ENCODE assay signal across 11 cellular contexts in genomic region chr15:31457631-31458526, GRCh38.
DNase-seq lines count a peak whose midpoint lies in the region; ATAC-seq and TF ChIP-seq lines count a peak whose summit lies in the region.
"Had no signal": no experiment of that assay in that cellular context is flagged by ENCODE, and none has a peak within 500 bp of the region (broad histone marks: within the 10 kb centered on the region; RNA-seq: fewer than 3 reads in every experiment).

No MANE protein-coding gene starts in this region.

- H3K4me1 ChIP-seq in stomach: no peaks in the 10 kb centered on the region

- no peaks in the 10 kb centered on the region for H3K36me3 ChIP-seq in stomach

- TF ChIP-seq POLR2A in stomach (IDR thresholded peaks at IDR 0.05): no peak

- CTCF ChIA-PET in activated CD4-positive, alpha-beta T cell treated with anti-CD3 and anti-CD28 coated beads for 36 hours (lab: Charles Lee): interaction anchor here (1.0 to 2.4 kb wide), 4 partner anchors 19 to 80 kb away, joined by 3 to 16 read pairs (median 12); no protein-coding TSS in a partner anchor
- CTCF ChIA-PET in activated CD4-positive, alpha-beta T cell treated with anti-CD3 and anti-CD28 coated beads, Interleukin-2, amount 10 ng/mL, durations not matched to agents 7 days and 5 days (lab: Charles Lee): interaction anchor here (0.9 to 3.1 kb wide), 6 partner anchors 9 to 31 kb away, joined by 3 to 15 read pairs (median 6); no protein-coding TSS in a partner anchor
- CTCF ChIA-PET in activated B cell treated with CpG ODN at 0.5 μM for 24 hours (lab: Charles Lee): interaction anchor here (0.8 to 4.2 kb wide), 5 partner anchors 18 to 31 kb away, joined by 3 to 19 read pairs (median 5); no protein-coding TSS in a partner anchor

- peak overlapping the region; percentile 70 for H3K4me3 Mint-ChIP-seq in activated CD4-positive, alpha-beta T cell treated with anti-CD3 and anti-CD28 coated beads for 36 hours
- H3K4me3 Mint-ChIP-seq in activated CD4-positive, alpha-beta T cell treated with anti-CD3 and anti-CD28 coated beads, Interleukin-2, amount 10 ng/mL, durations not matched to agents 7 days and 5 days: no peak overlapping the region
- peak overlapping the region; percentile 64 for H3K4me3 Mint-ChIP-seq in activated B cell treated with CpG ODN at 0.5 μM for 24 hours

- 44 to 70% (median 67%) methylated on average over 9 to 11 of the region's 11 CpGs for WGBS in stomach, 5 donors

- H3K27me3 ChIP-seq in stomach: peaks cover 0 to 4% (median 0%) of the 10 kb centered on the region in 3 donors

- H3K4me3 ChIP-seq in stomach: no peak overlapping the region

- H3K4me1 Mint-ChIP-seq in activated CD4-positive, alpha-beta T cell treated with anti-CD3 and anti-CD28 coated beads for 36 hours: peaks cover 45% of the 10 kb centered on the region
- peaks cover 22% of the 10 kb centered on the region for H3K4me1 Mint-ChIP-seq in activated CD4-positive, alpha-beta T cell treated with anti-CD3 and anti-CD28 coated beads, Interleukin-2, amount 10 ng/mL, durations not matched to agents 7 days and 5 days
- H3K4me1 Mint-ChIP-seq in activated B cell treated with CpG ODN at 0.5 μM for 24 hours: peaks cover 45% of the 10 kb centered on the region

- H3K36me3 Mint-ChIP-seq in activated CD4-positive, alpha-beta T cell treated with anti-CD3 and anti-CD28 coated beads for 36 hours (ENCODE audit: low read depth): peaks cover 4% of the 10 kb centered on the region
- H3K36me3 Mint-ChIP-seq in activated CD4-positive, alpha-beta T cell treated with anti-CD3 and anti-CD28 coated beads, Interleukin-2, amount 10 ng/mL, durations not matched to agents 7 days and 5 days (ENCODE audit: low read depth): peaks cover 9% of the 10 kb centered on the region
- H3K36me3 Mint-ChIP-seq in activated B cell treated with CpG ODN at 0.5 μM for 24 hours (ENCODE audit: low read depth): peaks cover 3% of the 10 kb centered on the region

- H3K9me3 Mint-ChIP-seq in activated CD4-positive, alpha-beta T cell treated with anti-CD3 and anti-CD28 coated beads for 36 hours (ENCODE audit: low read depth): peaks cover 4% of the 10 kb centered on the region
- peaks cover 11% of the 10 kb centered on the region for H3K9me3 Mint-ChIP-seq in activated CD4-positive, alpha-beta T cell treated with anti-CD3 and anti-CD28 coated beads, Interleukin-2, amount 10 ng/mL, durations not matched to agents 7 days and 5 days
- H3K9me3 Mint-ChIP-seq in activated B cell treated with CpG ODN at 0.5 μM for 24 hours: peaks cover 5% of the 10 kb centered on the region

- peak overlapping the region; percentile 92 for H3K27ac Mint-ChIP-seq in activated CD4-positive, alpha-beta T cell treated with anti-CD3 and anti-CD28 coated beads for 36 hours
- H3K27ac Mint-ChIP-seq in activated CD4-positive, alpha-beta T cell treated with anti-CD3 and anti-CD28 coated beads, Interleukin-2, amount 10 ng/mL, durations not matched to agents 7 days and 5 days: no peak overlapping the region
- peak overlapping the region; percentile 56 for H3K27ac Mint-ChIP-seq in activated B cell treated with CpG ODN at 0.5 μM for 24 hours

- intact Hi-C loops in activated CD4-positive, alpha-beta T cell treated with anti-CD3 and anti-CD28 coated beads for 36 hours (cut with DNase I, micrococcal nuclease): loop anchor here in 1 of 2 experiments (2.0 kb wide), 1 partner anchor 15 kb away; no protein-coding TSS in a partner anchor
- intact Hi-C loops in activated B cell treated with CpG ODN at 0.5 μM for 24 hours (cut with micrococcal nuclease) (loop anchor here (2.0 kb wide), 2 partner anchors 15 to 17 kb away; no protein-coding TSS in a partner anchor), Right ventricle myocardium inferior (cut with DNase I) (no loop called here), stomach (cut with DNase I; ENCODE audit: low total_unique reads) (no loop called here)

- no peak for TF ChIP-seq EP300 in stomach (IDR thresholded peaks at IDR 0.05)

- TF ChIP-seq CTCF in activated B cell treated with CpG ODN at 0.5 μM for 24 hours (IDR thresholded peaks at IDR 0.05) (no peak), stomach (IDR thresholded peaks at IDR 0.05) (no peak)

- no peak for ATAC-seq in activated CD4-positive, alpha-beta T cell treated with anti-CD3 and anti-CD28 coated beads for 36 hours
- ATAC-seq in activated B cell treated with CpG ODN at 0.5 μM for 24 hours (ENCODE audit: low read depth) (no peak), Right ventricle myocardium inferior (peak; percentile 74), HG02938 (IDR thresholded peaks at IDR 0.05; ENCODE audit: unreplicated experiment) (no peak)

- no peaks in the 10 kb centered on the region for H3K9me3 ChIP-seq in stomach

- POLR2A ChIA-PET in activated CD4-positive, alpha-beta T cell treated with anti-CD3 and anti-CD28 coated beads for 36 hours (lab: Charles Lee): interaction anchor here (1.7 kb wide), 1 partner anchor 101 kb away, joined by 6 read pairs; no protein-coding TSS in a partner anchor
- POLR2A ChIA-PET in activated CD4-positive, alpha-beta T cell treated with anti-CD3 and anti-CD28 coated beads, Interleukin-2, amount 10 ng/mL, durations not matched to agents 7 days and 5 days (lab: Charles Lee): no interaction called here
- POLR2A ChIA-PET in activated B cell treated with CpG ODN at 0.5 μM for 24 hours (lab: Charles Lee): interaction anchor here (1.2 to 2.7 kb wide), 9 partner anchors 10 to 258 kb away, joined by 3 to 16 read pairs (median 11); partner anchors contain the start of gene KLF13

- H3K27ac ChIP-seq in stomach: no peak overlapping the region

- DNase-seq in activated CD4-positive, alpha-beta T cell treated with anti-CD3 and anti-CD28 coated beads for 36 hours: no peak
- no peak for DNase-seq in activated CD4-positive, alpha-beta T cell treated with anti-CD3 and anti-CD28 coated beads, Interleukin-2, amount 10 ng/mL, durations not matched to agents 7 days and 5 days
- DNase-seq in activated B cell treated with CpG ODN at 0.5 μM for 24 hours: no peak
- no peak for DNase-seq in Right ventricle myocardium inferior (ENCODE audit: missing footprints)
- DNase-seq in stomach: peak; percentile 23
- DNase-seq in HPDE6-E6E7 (ENCODE audit: extremely low spot score): no peak
- DNase-seq in medulla oblongata (ENCODE audit: extremely low spot score): no peak
- DNase-seq: ACHN, hypothalamus, NCI-H2227 treated with DMSO at 0.1 percent for 48 hours had no signal

- H3K27me3 Mint-ChIP-seq in activated CD4-positive, alpha-beta T cell treated with anti-CD3 and anti-CD28 coated beads for 36 hours: no peaks in the 10 kb centered on the region
- H3K27me3 Mint-ChIP-seq in activated CD4-positive, alpha-beta T cell treated with anti-CD3 and anti-CD28 coated beads, Interleukin-2, amount 10 ng/mL, durations not matched to agents 7 days and 5 days: no peaks in the 10 kb centered on the region
- no peaks in the 10 kb centered on the region for H3K27me3 Mint-ChIP-seq in activated B cell treated with CpG ODN at 0.5 μM for 24 hours
